Comparison of ENCODE assay signal across 20 cellular contexts in the genomic region with DNA sequence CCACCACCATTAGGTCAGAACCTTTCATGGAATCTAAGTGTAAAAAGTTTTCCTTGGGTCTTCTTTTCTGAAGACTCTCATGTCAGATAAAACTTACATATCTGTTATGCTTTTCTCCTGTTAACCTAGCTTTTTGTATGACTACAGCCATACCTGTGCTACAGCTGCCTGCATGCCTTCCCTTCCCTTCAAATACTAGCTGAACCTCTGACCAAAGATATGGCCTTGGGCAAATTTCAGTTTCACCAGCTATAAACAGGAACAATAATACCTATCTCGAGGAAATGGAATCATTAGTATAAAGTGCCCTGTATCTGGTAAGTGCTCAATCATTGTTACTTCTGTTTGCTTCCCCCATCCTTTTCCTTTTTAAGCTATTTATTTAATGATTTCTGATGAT. TPM values are rescaled to one million over a fixed set of nuclear protein-coding genes. Genes with fewer than 3 reads are reported as not detected.
A peak's percentile ranks its signal among the peaks of the same experiment; 100 is the strongest.
DNase-seq lines count a peak whose midpoint lies in the region; ATAC-seq, FAIRE-seq and TF ChIP-seq lines count a peak whose summit lies in the region.
"Had no signal": no experiment of that assay in that cellular context is flagged by ENCODE, and none has a peak within 500 bp of the region (broad histone marks: within the 10 kb centered on the region; RNA-seq: fewer than 3 reads in every experiment).

No MANE protein-coding gene starts in this region.

- H3K4me1 ChIP-seq in CD4-positive, alpha-beta memory T cell (ENCODE audit: insufficient read depth, low read length), result peaks cover 56% of the 10 kb centered on the region
- H3K4me1 ChIP-seq in OCI-LY7 (ENCODE audit: insufficient read depth, low read length, poor library complexity, severe bottlenecking) (no peaks in the 10 kb centered on the region), HepG2 (ENCODE audit: insufficient read depth, low read length) (peaks cover 25% of the 10 kb centered on the region)

- H3K27ac Mint-ChIP-seq in CD4-positive, alpha-beta memory T cell, result peak overlapping the region; percentile 69 to 91 (median 81)
- peak overlapping the region; percentile 4 for H3K27ac Mint-ChIP-seq in neural crest cell (ENCODE audit: unreplicated experiment)
- H3K27ac Mint-ChIP-seq: B cell had no signal

- WGBS in HepG2 (ENCODE audit: low lambda C conversion rate), result 96% methylated on average over 1 of the region's 1 CpG

- no peak for TF ChIP-seq RAD21 in HepG2 (CRISPR knock-in tag; IDR thresholded peaks at IDR 0.05)

- no peak overlapping the region for H3K27ac ChIP-seq in CD4-positive, alpha-beta memory T cell (ENCODE audit: low read depth, low read length)
- no peak overlapping the region for H3K27ac ChIP-seq in OCI-LY7 (ENCODE audit: low read depth, low read length, poor library complexity, severe bottlenecking)
- H3K27ac ChIP-seq in HepG2 (ENCODE audit: extremely low read length, insufficient read depth, low read length), result no peak overlapping the region
- H3K27ac ChIP-seq: 22Rv1 had no signal

- H3K4me3 ChIP-seq in CD4-positive, alpha-beta memory T cell (ENCODE audit: low read length in 2 of 2), result no peak overlapping the region
- H3K4me3 ChIP-seq in OCI-LY7 (ENCODE audit: low read depth, low read length, poor library complexity, severe bottlenecking) (no peak overlapping the region), HepG2 (replicated peaks in 1 of 3; ENCODE audit: insufficient read depth in 1 of 3, low read depth in 2 of 3, low read length in 3 of 3) (no peak overlapping the region)

- H3K27me3 Mint-ChIP-seq in CD4-positive, alpha-beta memory T cell, result no peaks in the 10 kb centered on the region
- H3K27me3 Mint-ChIP-seq in neural crest cell (ENCODE audit: low read depth), result no peaks in the 10 kb centered on the region
- H3K27me3 Mint-ChIP-seq: B cell; CD8-positive, alpha-beta memory T cell had no signal

- intact Hi-C loops in CD4-positive, alpha-beta memory T cell (cut with micrococcal nuclease), result loop anchor here (2.0 to 5.0 kb wide), 2 partner anchors 55 to 300 kb away; no protein-coding TSS in a partner anchor
- intact Hi-C loops in OCI-LY7 (cut with micrococcal nuclease; ENCODE audit: unreplicated experiment) (loop anchor here (5.0 to 10.0 kb wide), 2 partner anchors 337 to 555 kb away; no protein-coding TSS in a partner anchor), HepG2 (cut with micrococcal nuclease; ENCODE audit: unreplicated experiment) (no loop called here), left colon (cut with DNase I, micrococcal nuclease) (loop anchor here in 1 of 2 donors (10.0 kb wide), 1 partner anchor 127 kb away; no protein-coding TSS in a partner anchor)

- H2AFZ ChIP-seq in OCI-LY7 (ENCODE audit: low read length) (no peak overlapping the region), HepG2 (ENCODE audit: low read length) (no peak overlapping the region)

- H3K36me3 Mint-ChIP-seq in CD4-positive, alpha-beta memory T cell, result peaks cover 25 to 40% of the 10 kb centered on the region in 2 donors
- H3K36me3 Mint-ChIP-seq in neural crest cell (ENCODE audit: low read depth), result peaks cover 2% of the 10 kb centered on the region

- H3K79me2 ChIP-seq in OCI-LY7 (ENCODE audit: insufficient read depth, low read depth, low read length), result no peaks in the 10 kb centered on the region
- H3K79me2 ChIP-seq in HepG2 (ENCODE audit: insufficient read depth, low read length), result no peaks in the 10 kb centered on the region

- no peaks in the 10 kb centered on the region for H3K9me3 ChIP-seq in CD4-positive, alpha-beta memory T cell (ENCODE audit: control insufficient read depth in 1 of 2, low read length in 2 of 2)
- H3K9me3 ChIP-seq in OCI-LY7 (ENCODE audit: low read length), result no peaks in the 10 kb centered on the region
- no peaks in the 10 kb centered on the region for H3K9me3 ChIP-seq in HepG2 (ENCODE audit: low read length)

- no peak for TF ChIP-seq EP300 in HepG2 (IDR thresholded peaks at IDR 0.05; ENCODE audit: low read depth in 2 of 2, low read length in 2 of 2)
- no peak for TF ChIP-seq EP300 in HepG2 (CRISPR knock-in tag; IDR thresholded peaks at IDR 0.05; ENCODE audit: borderline replicate concordance)

- H4K20me1 ChIP-seq in OCI-LY7 (ENCODE audit: insufficient read depth, low read length), result no peaks in the 10 kb centered on the region
- no peaks in the 10 kb centered on the region for H4K20me1 ChIP-seq in HepG2 (ENCODE audit: insufficient read depth, low read length)

- no peak for TF ChIP-seq POLR2A in HepG2 (IDR thresholded peaks at IDR 0.05; ENCODE audit: insufficient read depth in 1 of 2, low read depth in 2 of 2, low read length in 2 of 2)

- no peak overlapping the region for H3K9ac ChIP-seq in HepG2 (ENCODE audit: insufficient read depth, low read depth, low read length)

- no peaks in the 10 kb centered on the region for H3K9me2 ChIP-seq in OCI-LY7 (ENCODE audit: insufficient read depth, low read length)

- POLR2A ChIA-PET in CD4-positive, alpha-beta memory T cell (lab: Charles Lee; ENCODE audit: partially characterized antibody), result interaction anchor here (1.0 to 7.0 kb wide), 4 partner anchors 11 to 121 kb away, joined by 3 to 64 read pairs (median 44); a partner anchor contains a TSS
- POLR2A ChIA-PET in OCI-LY7 (lab: Charles Lee) (interaction anchor here (0.8 to 2.0 kb wide), 5 partner anchors 9 to 39 kb away, joined by 3 to 4 read pairs (median 4); no protein-coding TSS in a partner anchor), HepG2 (lab: Yijun Ruan, JAX) (interaction anchor here (1.5 kb wide), 1 partner anchor 14 kb away, joined by 8 read pairs; no protein-coding TSS in a partner anchor)

- peak; percentile 20 for DNase-seq in DMS153 (lab: John Stamatoyannopoulos, UW)
- no peak for DNase-seq in DMS153 treated with DMSO at 0.1 percent for 48 hours (lab: John Stamatoyannopoulos, UW; ENCODE audit: unreplicated experiment)
- DNase-seq in CD4-positive, alpha-beta memory T cell, result no peak
- no peak for DNase-seq in OCI-LY7 (ENCODE audit: low spot score)
- DNase-seq in neural crest cell (ENCODE audit: low read depth, low spot score), result no peak
- no peak for DNase-seq in HepG2 (ENCODE audit: low spot score)
- no peak for DNase-seq in NCI-H2171 treated with DMSO at 0.1 percent for 48 hours (lab: John Stamatoyannopoulos, UW)
- DNase-seq in left colon, result no peak
- DNase-seq: CD8-positive, alpha-beta memory T cell; GDM1; H9; MV-4-11; NCI-H1694; NCI-H446; NCI-H774 had no signal

- BruUV-seq in OCI-LY7 (replicated peaks; lab: Mats Ljungman, UMichigan) (TSS peak; percentile 44), HepG2 (replicated peaks; lab: Mats Ljungman, UMichigan) (no TSS peak)

- in situ Hi-C loops in HepG2 (cut with HindIII; ENCODE audit: extremely low pct_ligation_motif_present, low pct_unique_long_range_greater_than_20kb), result no loop called here

- no peak for ATAC-seq in HepG2
- no peak for ATAC-seq in left colon
- ATAC-seq: Panc1 had no signal

- CTCF ChIA-PET in CD4-positive, alpha-beta memory T cell (lab: Charles Lee; ENCODE audit: partially characterized antibody), result interaction anchor here (0.7 to 17.3 kb wide), 8 partner anchors 8 to 122 kb away, joined by 3 to 402 read pairs (median 20); a partner anchor contains a TSS
- CTCF ChIA-PET in OCI-LY7 (lab: Charles Lee; ENCODE audit: unreplicated experiment) (interaction anchor here (1.1 kb wide), 1 partner anchor 125 kb away, joined by 3 read pairs; no protein-coding TSS in a partner anchor), HepG2 (lab: Yijun Ruan, JAX; ENCODE audit: low intra/inter-chr PET ratio, low total read pairs) (no interaction called here)

- H3K36me3 ChIP-seq in CD4-positive, alpha-beta memory T cell (ENCODE audit: insufficient read depth, low read length), result peaks cover 8% of the 10 kb centered on the region
- H3K36me3 ChIP-seq in OCI-LY7 (ENCODE audit: insufficient read depth, low read length) (no peaks in the 10 kb centered on the region), HepG2 (replicated peaks in 1 of 2; ENCODE audit: control insufficient read depth in 1 of 2, insufficient read depth in 2 of 2, low read length in 2 of 2) (peaks cover 0 to 9% of the 10 kb centered on the region in 2 experiments; a peak in 3 of 5 replicates)

- TF ChIP-seq CTCF in OCI-LY7 (conservative IDR thresholded peaks at IDR 0.05; ENCODE audit: low read length) (no peak), neural crest cell (conservative IDR thresholded peaks at IDR 0.05) (no peak), HepG2 (CRISPR knock-in tag; IDR thresholded peaks at IDR 0.05) (no peak)

- no peaks in the 10 kb centered on the region for H3K9me3 Mint-ChIP-seq in CD4-positive, alpha-beta memory T cell
- no peaks in the 10 kb centered on the region for H3K9me3 Mint-ChIP-seq in neural crest cell
- H3K9me3 Mint-ChIP-seq: CD8-positive, alpha-beta memory T cell; H9 had no signal

- no peak overlapping the region for H3K4me2 ChIP-seq in OCI-LY7 (ENCODE audit: low read length)
- no peak overlapping the region for H3K4me2 ChIP-seq in HepG2 (ENCODE audit: low read depth, low read length)

- no peaks in the 10 kb centered on the region for H3K27me3 ChIP-seq in CD4-positive, alpha-beta memory T cell (ENCODE audit: insufficient read depth, low read length)
- no peaks in the 10 kb centered on the region for H3K27me3 ChIP-seq in HepG2 (ENCODE audit: control insufficient read depth in 1 of 2, insufficient read depth in 2 of 2, low read length in 2 of 2)

- FAIRE-seq in HepG2 (lab: Jason Lieb, UNC), result no peak
- FAIRE-seq: GM12891, GM18507 had no signal

- H3K4me1 Mint-ChIP-seq in CD4-positive, alpha-beta memory T cell, result peaks cover 35 to 72% (median 55%) of the 10 kb centered on the region in 4 donors
- peaks cover 6% of the 10 kb centered on the region for H3K4me1 Mint-ChIP-seq in neural crest cell

- peak overlapping the region in 4 of 8 donors; percentile 4 to 76 (median 16) for H3K4me3 Mint-ChIP-seq in CD4-positive, alpha-beta memory T cell
- no peak overlapping the region for H3K4me3 Mint-ChIP-seq in neural crest cell
- H3K4me3 Mint-ChIP-seq: B cell, H9 had no signal

RNA-seq across cellular contexts. Expression of a gene that starts 25.0 kb away (rescaled TPM):
- total RNA-seq in CD4-positive, alpha-beta memory T cell, result 10 to 100 TPM; 45.8 to 47.0 TPM
- polyA plus RNA-seq in CD4-positive, alpha-beta memory T cell, result 10 to 100 TPM; 43.6 to 46.8 TPM
- total RNA-seq in OCI-LY7 (2014; rRNA removed; shearing (Covaris generic)), result 9.7 and 13.2 TPM in 2 replicates
- total RNA-seq in OCI-LY7 (2022) (25.8 and 26.1 TPM in 2 replicates), neural crest cell (42.7 and 44.9 TPM in 2 replicates), HepG2 (2016; rRNA removed; fragmentation: Illumina TruSeq; extraction: Trizol) (33.0 and 67.1 TPM in 2 replicates), left colon (10 to 100 TPM; 90.3 to 94.6 TPM)
- 7.8 and 8.7 TPM in 2 replicates for total RNA-seq in HepG2 (2016; cell fraction: cytosol; rRNA removed; fragmentation: Illumina TruSeq; extraction: Trizol; ENCODE audit: low read depth)
- 35.9 and 65.9 TPM in 2 replicates for total RNA-seq in HepG2 (2016; cell fraction: insoluble cytoplasmic fraction; rRNA removed; fragmentation: Illumina TruSeq; extraction: Trizol)
- total RNA-seq in HepG2 (2016; cell fraction: membrane; rRNA removed; fragmentation: Illumina TruSeq; extraction: Trizol), result 12.8 and 15.8 TPM in 2 replicates
- total RNA-seq in HepG2 (2016; cell fraction: nucleus; rRNA removed; fragmentation: Illumina TruSeq; extraction: Trizol), result 56.9 and 66.9 TPM in 2 replicates
- polyA plus RNA-seq in HepG2 (2011; rRNA removed), result 113 and 128 TPM in 2 replicates
- 84.8 and 112 TPM in 2 replicates for polyA plus RNA-seq in HepG2 (2011; cell fraction: cytosol; rRNA removed)
- polyA plus RNA-seq in HepG2 (2011; cell fraction: nucleus; rRNA removed), result 44.6 and 56.4 TPM in 2 replicates
- 68.1 and 93.6 TPM in 2 replicates for polyA plus RNA-seq in HepG2 (2012)
- polyA plus RNA-seq in HepG2 (2016; cell fraction: cytosol; fragmentation: Illumina TruSeq; extraction: Trizol; ENCODE audit: low read depth), result 5.5 and 5.9 TPM in 2 replicates
- polyA plus RNA-seq in HepG2 (2016; cell fraction: insoluble cytoplasmic fraction; fragmentation: Illumina TruSeq; extraction: Trizol; ENCODE audit: low read depth), result 29.1 and 32.5 TPM in 2 replicates
- 10.1 and 10.8 TPM in 2 replicates for polyA plus RNA-seq in HepG2 (2016; cell fraction: membrane; fragmentation: Illumina TruSeq; extraction: Trizol; ENCODE audit: low read depth)
- polyA plus RNA-seq in HepG2 (2016; cell fraction: nucleus; fragmentation: Illumina TruSeq; extraction: Trizol; ENCODE audit: insufficient read depth, low read depth), result 67.7 and 72.3 TPM in 2 replicates
- polyA minus RNA-seq in HepG2 (2011; rRNA and poly(A)+ RNA removed; ENCODE audit: low replicate concordance), result 68.3 and 118 TPM in 2 replicates
- 52.8 and 100 TPM in 2 replicates for polyA minus RNA-seq in HepG2 (2011; cell fraction: cytosol; rRNA and poly(A)+ RNA removed)
- polyA minus RNA-seq in HepG2 (2011; cell fraction: nucleus; rRNA and poly(A)+ RNA removed), result 33.3 and 50.8 TPM in 2 replicates

RNA-seq across cellular contexts. Expression of a gene that starts 25.0 kb away (rescaled TPM):
- total RNA-seq in CD4-positive, alpha-beta memory T cell, result 10 to 100 TPM; 12.9 to 13.6 TPM
- polyA plus RNA-seq in CD4-positive, alpha-beta memory T cell, result 1 to 10 TPM in 1 of 2 donors, under 1 TPM in 1; 0.50 to 1.9 TPM
- 1.7 and 2.1 TPM in 2 replicates for total RNA-seq in OCI-LY7 (2014; rRNA removed; shearing (Covaris generic))
- 5.5 and 6.1 TPM in 2 replicates for total RNA-seq in OCI-LY7 (2022)
- 5.2 and 5.3 TPM in 2 replicates for total RNA-seq in neural crest cell
- 4.4 and 5.7 TPM in 2 replicates for total RNA-seq in HepG2 (2016; rRNA removed; fragmentation: Illumina TruSeq; extraction: Trizol)
- 0.26 and 0.40 TPM in 2 replicates for total RNA-seq in HepG2 (2016; cell fraction: cytosol; rRNA removed; fragmentation: Illumina TruSeq; extraction: Trizol; ENCODE audit: low read depth)
- total RNA-seq in HepG2 (2016; cell fraction: insoluble cytoplasmic fraction; rRNA removed; fragmentation: Illumina TruSeq; extraction: Trizol), result 4.5 and 5.9 TPM in 2 replicates
- 1.4 and 1.6 TPM in 2 replicates for total RNA-seq in HepG2 (2016; cell fraction: membrane; rRNA removed; fragmentation: Illumina TruSeq; extraction: Trizol)
- total RNA-seq in HepG2 (2016; cell fraction: nucleus; rRNA removed; fragmentation: Illumina TruSeq; extraction: Trizol), result 11.1 and 12.5 TPM in 2 replicates
- 1.8 and 1.9 TPM in 2 replicates for polyA plus RNA-seq in HepG2 (2011; rRNA removed)
- 1.6 and 1.8 TPM in 2 replicates for polyA plus RNA-seq in HepG2 (2011; cell fraction: cytosol; rRNA removed)
- polyA plus RNA-seq in HepG2 (2011; cell fraction: nucleus; rRNA removed), result 5.0 and 5.7 TPM in 2 replicates
- 0.65 and 0.80 TPM in 2 replicates for polyA plus RNA-seq in HepG2 (2012)
- 0.08 and 0.10 TPM in 2 replicates for polyA plus RNA-seq in HepG2 (2016; cell fraction: cytosol; fragmentation: Illumina TruSeq; extraction: Trizol; ENCODE audit: low read depth)
- 0.82 and 0.84 TPM in 2 replicates for polyA plus RNA-seq in HepG2 (2016; cell fraction: insoluble cytoplasmic fraction; fragmentation: Illumina TruSeq; extraction: Trizol; ENCODE audit: low read depth)
- polyA plus RNA-seq in HepG2 (2016; cell fraction: membrane; fragmentation: Illumina TruSeq; extraction: Trizol; ENCODE audit: low read depth), result 0.21 and 0.29 TPM in 2 replicates
- 1.8 and 2.0 TPM in 2 replicates for polyA plus RNA-seq in HepG2 (2016; cell fraction: nucleus; fragmentation: Illumina TruSeq; extraction: Trizol; ENCODE audit: insufficient read depth, low read depth)
- polyA minus RNA-seq in HepG2 (2011; rRNA and poly(A)+ RNA removed; ENCODE audit: low replicate concordance), result 22.3 and 28.3 TPM in 2 replicates
- 6.1 and 6.3 TPM in 2 replicates for polyA minus RNA-seq in HepG2 (2011; cell fraction: cytosol; rRNA and poly(A)+ RNA removed)
- 14.9 and 19.1 TPM in 2 replicates for polyA minus RNA-seq in HepG2 (2011; cell fraction: nucleus; rRNA and poly(A)+ RNA removed)
- total RNA-seq in left colon, result 10 to 100 TPM; 13.2 to 16.7 TPM

RNA-seq across cellular contexts. Expression of a gene that starts 41.9 kb away (rescaled TPM):
- 10 to 100 TPM; 75.4 to 84.4 TPM for total RNA-seq in CD4-positive, alpha-beta memory T cell
- 100 to 1,000 TPM in 1 of 2 donors, 10 to 100 TPM in 1; 100.0 to 109 TPM for polyA plus RNA-seq in CD4-positive, alpha-beta memory T cell
- total RNA-seq in OCI-LY7 (2014; rRNA removed; shearing (Covaris generic)), result 11.8 and 19.2 TPM in 2 replicates
- total RNA-seq in OCI-LY7 (2022) (53.7 and 55.3 TPM in 2 replicates), neural crest cell (147 and 151 TPM in 2 replicates), HepG2 (2016; rRNA removed; fragmentation: Illumina TruSeq; extraction: Trizol) (46.1 and 54.2 TPM in 2 replicates), left colon (100 to 1,000 TPM in 1 of 2 donors, 10 to 100 TPM in 1; 63.5 to 114 TPM)
- 26.6 and 28.3 TPM in 2 replicates for total RNA-seq in HepG2 (2016; cell fraction: cytosol; rRNA removed; fragmentation: Illumina TruSeq; extraction: Trizol; ENCODE audit: low read depth)
- 34.2 and 54.9 TPM in 2 replicates for total RNA-seq in HepG2 (2016; cell fraction: insoluble cytoplasmic fraction; rRNA removed; fragmentation: Illumina TruSeq; extraction: Trizol)
- 85.6 and 91.0 TPM in 2 replicates for total RNA-seq in HepG2 (2016; cell fraction: membrane; rRNA removed; fragmentation: Illumina TruSeq; extraction: Trizol)
- total RNA-seq in HepG2 (2016; cell fraction: nucleus; rRNA removed; fragmentation: Illumina TruSeq; extraction: Trizol), result 39.9 and 50.8 TPM in 2 replicates
- 86.2 and 119 TPM in 2 replicates for polyA plus RNA-seq in HepG2 (2011; rRNA removed)
- 84.4 and 95.4 TPM in 2 replicates for polyA plus RNA-seq in HepG2 (2011; cell fraction: cytosol; rRNA removed)
- polyA plus RNA-seq in HepG2 (2011; cell fraction: nucleus; rRNA removed), result 22.0 and 27.3 TPM in 2 replicates
- polyA plus RNA-seq in HepG2 (2012), result 67.7 and 77.4 TPM in 2 replicates
- polyA plus RNA-seq in HepG2 (2016; cell fraction: cytosol; fragmentation: Illumina TruSeq; extraction: Trizol; ENCODE audit: low read depth), result 56.8 and 61.8 TPM in 2 replicates
- polyA plus RNA-seq in HepG2 (2016; cell fraction: insoluble cytoplasmic fraction; fragmentation: Illumina TruSeq; extraction: Trizol; ENCODE audit: low read depth), result 67.1 and 72.0 TPM in 2 replicates
- 112 and 133 TPM in 2 replicates for polyA plus RNA-seq in HepG2 (2016; cell fraction: membrane; fragmentation: Illumina TruSeq; extraction: Trizol; ENCODE audit: low read depth)
- polyA plus RNA-seq in HepG2 (2016; cell fraction: nucleus; fragmentation: Illumina TruSeq; extraction: Trizol; ENCODE audit: insufficient read depth, low read depth), result 93.0 and 101 TPM in 2 replicates
- 51.0 and 179 TPM in 2 replicates for polyA minus RNA-seq in HepG2 (2011; rRNA and poly(A)+ RNA removed; ENCODE audit: low replicate concordance)
- 49.0 and 49.8 TPM in 2 replicates for polyA minus RNA-seq in HepG2 (2011; cell fraction: cytosol; rRNA and poly(A)+ RNA removed)
- polyA minus RNA-seq in HepG2 (2011; cell fraction: nucleus; rRNA and poly(A)+ RNA removed), result 10.0 and 11.6 TPM in 2 replicates
